Comparison of ENCODE assay signal across 8 cellular contexts in genomic region chr9:127918201-127919107, GRCh38. TPM values are rescaled to one million over a fixed set of nuclear protein-coding genes. Genes with fewer than 3 reads are reported as not detected.
DNase-seq lines count a peak whose midpoint lies in the region; ATAC-seq and TF ChIP-seq lines count a peak whose summit lies in the region.

No MANE protein-coding gene starts in this region.

- H3K36me3 ChIP-seq in Caco-2 (ENCODE audit: control insufficient read depth, insufficient read depth, low read length), result no peaks in the 10 kb centered on the region

- no peak overlapping the region for H3K4me3 ChIP-seq in Caco-2 (ENCODE audit: low read depth, low read length)

- H3K4me1 Mint-ChIP-seq in stimulated activated naive CD8-positive, alpha-beta T cell treated with anti-CD3 and anti-CD28 coated beads, Interleukin-15, Interleukin-2, amounts not matched to agents 100 ng/mL and 50 ng/mL, for 24 hours (ENCODE audit: low read depth), result peaks cover 64% of the 10 kb centered on the region
- H3K4me1 Mint-ChIP-seq in activated naive CD8-positive, alpha-beta T cell treated with anti-CD3 and anti-CD28 coated beads for 36 hours, result peaks cover 47% of the 10 kb centered on the region
- H3K4me1 Mint-ChIP-seq in Caco-2 (ENCODE audit: low read depth, unreplicated experiment), result peaks cover 7% of the 10 kb centered on the region

- BruUV-seq in Caco-2 (replicated peaks; lab: Mats Ljungman, UMichigan), result no TSS peak

- TF ChIP-seq CTCF in Caco-2 (IDR thresholded peaks at IDR 0.05; ENCODE audit: insufficient read depth in 1 of 2, low read depth in 1 of 2, low read length in 1 of 2, severe bottlenecking in 1 of 2, unreplicated experiment in 1 of 2), result peak in 1 of 2 experiments; percentile 11

- H3K27ac Mint-ChIP-seq in stimulated activated naive CD8-positive, alpha-beta T cell treated with anti-CD3 and anti-CD28 coated beads, Interleukin-15, Interleukin-2, amounts not matched to agents 100 ng/mL and 50 ng/mL, for 24 hours, result peak overlapping the region; percentile 87
- H3K27ac Mint-ChIP-seq in activated naive CD8-positive, alpha-beta T cell treated with anti-CD3 and anti-CD28 coated beads for 36 hours, result peak overlapping the region; percentile 13
- H3K27ac Mint-ChIP-seq in Caco-2 (ENCODE audit: unreplicated experiment), result no peak overlapping the region

- DNase-seq in stimulated activated naive CD8-positive, alpha-beta T cell treated with anti-CD3 and anti-CD28 coated beads, Interleukin-15, Interleukin-2, amounts not matched to agents 100 U/mL and 50 U/mL, for 24 hours, result no peak
- no peak for DNase-seq in activated naive CD8-positive, alpha-beta T cell treated with anti-CD3 and anti-CD28 coated beads for 36 hours
- DNase-seq in Caco-2 (no peak), NCI-H1694 treated with DMSO at 0.1 percent for 48 hours (lab: John Stamatoyannopoulos, UW) (no peak), left lobe of liver (ENCODE audit: low spot score) (no peak)
- no peak for DNase-seq in central memory CD4-positive, alpha-beta T cell

- intact Hi-C loops in Caco-2 (cut with micrococcal nuclease; ENCODE audit: unreplicated experiment), result loop anchor here (5.0 to 10.0 kb wide), 4 partner anchors 46 to 694 kb away; partner anchors contain the start of genes CDK9 and TOR2A

- H3K4me3 Mint-ChIP-seq in stimulated activated naive CD8-positive, alpha-beta T cell treated with anti-CD3 and anti-CD28 coated beads, Interleukin-15, Interleukin-2, amounts not matched to agents 100 ng/mL and 50 ng/mL, for 24 hours, result peak overlapping the region; percentile 10
- H3K4me3 Mint-ChIP-seq in activated naive CD8-positive, alpha-beta T cell treated with anti-CD3 and anti-CD28 coated beads for 36 hours, result no peak overlapping the region
- no peak overlapping the region for H3K4me3 Mint-ChIP-seq in Caco-2 (ENCODE audit: unreplicated experiment)

- POLR2A ChIA-PET in Caco-2 (lab: Charles Lee), result interaction anchor here (0.6 kb wide), 1 partner anchor 340 kb away, joined by 5 read pairs; no protein-coding TSS in a partner anchor

- H3K9me3 Mint-ChIP-seq in stimulated activated naive CD8-positive, alpha-beta T cell treated with anti-CD3 and anti-CD28 coated beads, Interleukin-15, Interleukin-2, amounts not matched to agents 100 ng/mL and 50 ng/mL, for 24 hours, result no peaks in the 10 kb centered on the region
- H3K9me3 Mint-ChIP-seq in activated naive CD8-positive, alpha-beta T cell treated with anti-CD3 and anti-CD28 coated beads for 36 hours, result no peaks in the 10 kb centered on the region
- H3K9me3 Mint-ChIP-seq in Caco-2 (ENCODE audit: unreplicated experiment), result no peaks in the 10 kb centered on the region

- no peaks in the 10 kb centered on the region for H3K27me3 Mint-ChIP-seq in stimulated activated naive CD8-positive, alpha-beta T cell treated with anti-CD3 and anti-CD28 coated beads, Interleukin-15, Interleukin-2, amounts not matched to agents 100 ng/mL and 50 ng/mL, for 24 hours
- H3K27me3 Mint-ChIP-seq in activated naive CD8-positive, alpha-beta T cell treated with anti-CD3 and anti-CD28 coated beads for 36 hours, result no peaks in the 10 kb centered on the region
- no peaks in the 10 kb centered on the region for H3K27me3 Mint-ChIP-seq in Caco-2 (ENCODE audit: insufficient read depth, unreplicated experiment)

- peaks cover 35% of the 10 kb centered on the region for H3K4me1 ChIP-seq in Caco-2

- peaks cover 6% of the 10 kb centered on the region for H3K36me3 Mint-ChIP-seq in stimulated activated naive CD8-positive, alpha-beta T cell treated with anti-CD3 and anti-CD28 coated beads, Interleukin-15, Interleukin-2, amounts not matched to agents 100 ng/mL and 50 ng/mL, for 24 hours (ENCODE audit: low read depth)
- H3K36me3 Mint-ChIP-seq in activated naive CD8-positive, alpha-beta T cell treated with anti-CD3 and anti-CD28 coated beads for 36 hours, result peaks cover 6% of the 10 kb centered on the region
- no peaks in the 10 kb centered on the region for H3K36me3 Mint-ChIP-seq in Caco-2 (ENCODE audit: insufficient read depth, unreplicated experiment)

- no peak for ATAC-seq in stimulated activated naive CD8-positive, alpha-beta T cell treated with anti-CD3 and anti-CD28 coated beads, Interleukin-15, Interleukin-2, amounts not matched to agents 100 U/mL and 50 U/mL, for 24 hours
- ATAC-seq in left lobe of liver, result no peak

- H3K27me3 ChIP-seq in layer of hippocampus (ENCODE audit: control insufficient read depth, insufficient read depth, low read length) (peaks cover 2% of the 10 kb centered on the region), Caco-2 (replicated peaks; ENCODE audit: control insufficient read depth, insufficient read depth, low read length) (no peaks in the 10 kb centered on the region)

- CTCF ChIA-PET in Caco-2 (lab: Charles Lee), result interaction anchor here (0.6 to 1.1 kb wide), 4 partner anchors 87 to 467 kb away, joined by 3 to 6 read pairs (median 4); partner anchors contain the start of gene TOR2A

- H3K27ac ChIP-seq in layer of hippocampus (ENCODE audit: low read depth, low read length), result peak overlapping the region; percentile 10

- no peaks in the 10 kb centered on the region for H3K9me3 ChIP-seq in Caco-2

RNA-seq across cellular contexts. Expression of gene ST6GALNAC4, which starts 1.6 kb away (rescaled TPM):
- 10 to 100 TPM; 45.3 to 51.2 TPM for total RNA-seq in activated naive CD8-positive, alpha-beta T cell treated with anti-CD3 and anti-CD28 coated beads for 36 hours
- 12.1 and 13.2 TPM in 2 replicates for total RNA-seq in Caco-2 (2022)
- 5.9 TPM for total RNA-seq in left lobe of liver

RNA-seq across cellular contexts. Expression of gene PIP5KL1, which starts 12.1 kb away (rescaled TPM):
- total RNA-seq in activated naive CD8-positive, alpha-beta T cell treated with anti-CD3 and anti-CD28 coated beads for 36 hours, result 1 to 10 TPM; 2.3 to 3.2 TPM
- total RNA-seq in Caco-2 (2022), result 2.3 and 3.8 TPM in 2 replicates
- total RNA-seq in left lobe of liver, result 0.40 TPM

RNA-seq across cellular contexts. Expression of gene ST6GALNAC6, which starts 19.1 kb away (rescaled TPM):
- total RNA-seq in activated naive CD8-positive, alpha-beta T cell treated with anti-CD3 and anti-CD28 coated beads for 36 hours, result 10 to 100 TPM; 44.5 to 45.1 TPM
- 20.7 and 25.1 TPM in 2 replicates for total RNA-seq in Caco-2 (2022)
- total RNA-seq in left lobe of liver, result 35.2 TPM

RNA-seq across cellular contexts. Expression of gene DPM2, which starts 19.2 kb away (rescaled TPM):
- 10 to 100 TPM; 55.4 to 57.6 TPM for total RNA-seq in activated naive CD8-positive, alpha-beta T cell treated with anti-CD3 and anti-CD28 coated beads for 36 hours
- total RNA-seq in Caco-2 (2022) (38.7 and 39.4 TPM in 2 replicates), left lobe of liver (12.4 TPM)

RNA-seq across cellular contexts. Expression of gene AK1, which starts 41.0 kb away (rescaled TPM):
- 10 to 100 TPM in 1 of 2 experiments, 1 to 10 TPM in 1; 9.9 to 11.7 TPM for total RNA-seq in activated naive CD8-positive, alpha-beta T cell treated with anti-CD3 and anti-CD28 coated beads for 36 hours
- total RNA-seq in Caco-2 (2022) (39.2 and 41.5 TPM in 2 replicates), left lobe of liver (42.6 TPM)
